Comparison of ENCODE assay signal across 27 cellular contexts in the genomic region with DNA sequence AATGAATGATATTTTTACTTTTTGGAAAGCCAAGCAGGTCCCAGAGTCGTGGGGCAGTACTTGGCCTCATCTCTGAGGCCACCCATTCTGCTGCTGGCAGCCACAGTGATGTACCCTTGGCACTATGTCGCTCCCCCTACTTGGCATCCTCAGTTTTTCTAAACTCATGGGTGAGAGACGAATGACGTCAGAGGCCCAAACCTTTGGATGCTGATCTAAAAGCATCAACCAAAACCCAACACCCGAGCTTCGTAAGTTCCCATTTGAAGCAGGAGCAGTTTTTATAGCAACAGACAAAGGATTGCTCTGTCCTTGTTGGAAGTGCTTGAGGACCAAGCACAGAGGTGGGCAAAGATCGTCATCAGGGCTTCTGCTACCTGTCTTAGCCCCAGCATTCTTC.
"Had no signal": no experiment of that assay in that cellular context is flagged by ENCODE, and none has a peak within 500 bp of the region (broad histone marks: within the 10 kb centered on the region; RNA-seq: fewer than 3 reads in every experiment).

No MANE protein-coding gene starts in this region.

- H3K27ac ChIP-seq: stomach, suprapubic skin, testis, thoracic aorta, thyroid gland, tibial artery, tibial nerve, transverse colon, upper lobe of left lung, upper lobe of right lung, uterus, vagina had no signal

- ATAC-seq: stimulated activated effector memory CD8-positive, alpha-beta T cell treated with anti-CD3 and anti-CD28 coated beads, Interleukin-12 subunit alpha, Interleukin-12 subunit beta, amount 100 ng/mL, for 72 hours; stimulated activated memory B cell treated with anti-CD40 and anti-IgM and Interleukin-4, amounts not matched to agents 10 μg/mL and 1 μg/mL and 100 μg/mL, for 72 hours; stimulated activated naive B cell treated with anti-CD40 and anti-IgM and Interleukin-4, amounts not matched to agents 10 μg/mL and 1 μg/mL and 100 μg/mL, for 72 hours; stimulated activated naive CD8-positive, alpha-beta T cell treated with anti-CD3 and anti-CD28 coated beads, Interleukin-15, amount 100 ng/mL, for 72 hours; stimulated activated naive CD8-positive, alpha-beta T cell treated with anti-CD3 and anti-CD28 coated beads, Interleukin-15, Interleukin-2, amounts not matched to agents 100 U/mL and 50 U/mL, for 24 hours; upper lobe of right lung had no signal

- FAIRE-seq: urothelium cell line had no signal

- H3K4me3 ChIP-seq: stomach, suprapubic skin, testis, thoracic aorta, thyroid gland, tibial artery, tibial nerve, transverse colon, upper lobe of left lung, upper lobe of right lung, uterus, vagina had no signal

- DNase-seq: stimulated activated CD4-positive, alpha-beta T cell treated with anti-CD3 and anti-CD28 coated beads, Interleukin-2, amount 100 ng/mL, for 48 hours; stimulated activated CD4-positive, alpha-beta T cell treated with anti-CD3 and anti-CD28 coated beads, Interleukin-4, amount 100 ng/mL, for 1 hour; stimulated activated CD4-positive, alpha-beta T cell treated with anti-CD3 and anti-CD28 coated beads, Interleukin-4, amount 100 ng/mL, for 24 hours; stimulated activated CD4-positive, alpha-beta T cell treated with anti-CD3 and anti-CD28 coated beads, Interleukin-4, amount 100 ng/mL, for 4 hours; stimulated activated CD8-positive, alpha-beta memory T cell treated with anti-CD3 and anti-CD28 coated beads, Interleukin-4, amount 100 ng/mL, for 48 hours; stimulated activated naive B cell treated with anti-CD40 and anti-IgM and Interleukin-4, amounts not matched to agents 10 μg/mL and 1 μg/mL and 100 μg/mL, for 72 hours; stimulated activated naive CD4-positive, alpha-beta T cell; stimulated activated naive CD4-positive, alpha-beta T cell treated with Interleukin-2 at 50 U/mL for 16 hours; stimulated activated naive CD8-positive, alpha-beta T cell treated with anti-CD3 and anti-CD28 coated beads, Interleukin-15, amount 100 ng/mL, for 72 hours; stimulated activated naive CD8-positive, alpha-beta T cell treated with anti-CD3 and anti-CD28 coated beads, Interleukin-15, Interleukin-2, amounts not matched to agents 100 U/mL and 50 U/mL, for 24 hours; stomach; substantia nigra; testis; thyroid gland; tibial artery; transverse colon; trophoblast cell; upper lobe of left lung; upper lobe of right lung; uterus had no signal

- H3K4me1 ChIP-seq: stomach, suprapubic skin, testis, thyroid gland, tibial artery, tibial nerve, transverse colon, upper lobe of left lung, upper lobe of right lung, uterus, vagina had no signal

- H3K27me3 ChIP-seq: stomach, suprapubic skin, testis, thyroid gland, tibial artery, tibial nerve, transverse colon, upper lobe of left lung, upper lobe of right lung, uterus, vagina had no signal

- H3K9me3 ChIP-seq: suprapubic skin, testis, thoracic aorta, thyroid gland, tibial artery, upper lobe of left lung, upper lobe of right lung, uterus, vagina had no signal

- H3K36me3 ChIP-seq: stomach, suprapubic skin, thoracic aorta, thyroid gland, tibial artery, tibial nerve, transverse colon, upper lobe of left lung, upper lobe of right lung, uterus, vagina had no signal
